In genomic region chrX:150508018-150508417, GRCh38 we compare ENCODE assay signal across 15 cellular contexts.
DNase-seq lines count a peak whose midpoint lies in the region; ATAC-seq and TF ChIP-seq lines count a peak whose summit lies in the region.
"Had no signal": no experiment of that assay in that cellular context is flagged by ENCODE, and none has a peak within 500 bp of the region (broad histone marks: within the 10 kb centered on the region; RNA-seq: fewer than 3 reads in every experiment).

No MANE protein-coding gene starts in this region.

- H3K36me3 ChIP-seq in gastrocnemius medialis (no peaks in the 10 kb centered on the region), A673 (ENCODE audit: insufficient read depth, low read length, poor library complexity, severe bottlenecking) (no peaks in the 10 kb centered on the region)

- CTCF ChIA-PET in A673 (lab: Charles Lee): no interaction called here

- H3K4me1 ChIP-seq in gastrocnemius medialis (peaks cover 0 to 11% of the 10 kb centered on the region in 2 donors), A673 (ENCODE audit: insufficient read depth, low read length, poor library complexity, severe bottlenecking) (no peaks in the 10 kb centered on the region)

- H3K27me3 Mint-ChIP-seq in CD14-positive monocyte (ENCODE audit: low read depth in 3 of 3): peaks cover 0 to 6% (median 2%) of the 10 kb centered on the region in 3 donors
- H3K27me3 Mint-ChIP-seq: central memory CD8-positive, alpha-beta T cell had no signal

- in situ Hi-C loops in gastrocnemius medialis (cut with MboI; ENCODE audit: low sequenced_read_pairs in 4 of 4): no loop called here

- POLR2A ChIA-PET in A673 (lab: Charles Lee; ENCODE audit: low non-redundant PET): no interaction called here

- no peak for TF ChIP-seq CTCF in CD14-positive monocyte (IDR thresholded peaks at IDR 0.05)
- no peak for TF ChIP-seq CTCF in gastrocnemius medialis (IDR thresholded peaks at IDR 0.05 in 4 of 5, conservative IDR thresholded peaks at IDR 0.05 in 1 of 5)
- no peak for TF ChIP-seq CTCF in A673 (conservative IDR thresholded peaks at IDR 0.05; ENCODE audit: low read depth, low read length)

- H3K4me3 Mint-ChIP-seq in CD14-positive monocyte: peak overlapping the region; percentile 64 to 80
- H3K4me3 Mint-ChIP-seq: central memory CD8-positive, alpha-beta T cell had no signal

- ATAC-seq in gastrocnemius medialis: no peak
- ATAC-seq in HG02798 (IDR thresholded peaks at IDR 0.05; ENCODE audit: poor library complexity, unreplicated experiment): no peak
- no peak for ATAC-seq in GM19467 (IDR thresholded peaks at IDR 0.05; ENCODE audit: unreplicated experiment)

- H3K4me3 ChIP-seq in gastrocnemius medialis (no peak overlapping the region), A673 (ENCODE audit: low read depth, low read length, poor library complexity, severe bottlenecking) (no peak overlapping the region)

- no peaks in the 10 kb centered on the region for H3K36me3 Mint-ChIP-seq in CD14-positive monocyte

- peaks cover 13% of the 10 kb centered on the region for H3K4me1 Mint-ChIP-seq in CD14-positive monocyte
- H3K4me1 Mint-ChIP-seq: central memory CD8-positive, alpha-beta T cell had no signal

- TF ChIP-seq POLR2A in gastrocnemius medialis (IDR thresholded peaks at IDR 0.05): no peak

- H3K9me3 ChIP-seq in gastrocnemius medialis: no peaks in the 10 kb centered on the region
- H3K9me3 ChIP-seq in A673 (ENCODE audit: low read depth, low read length, poor library complexity, severe bottlenecking): no peaks in the 10 kb centered on the region

- H3K27ac Mint-ChIP-seq in CD14-positive monocyte: peak overlapping the region in 4 of 7 donors; percentile 6 to 70 (median 48)

- no peak for DNase-seq in CD14-positive monocyte (ENCODE audit: low spot score)
- peak in 23 of 61 donors; percentile 5 to 64 (median 38) for DNase-seq in caudate nucleus (lab: John Stamatoyannopoulos, UW)
- no peak for DNase-seq in gastrocnemius medialis
- DNase-seq in NCI-H146 (lab: John Stamatoyannopoulos, UW): no peak
- DNase-seq in A673 (ENCODE audit: low spot score): no peak
- DNase-seq: activated CD4-positive, alpha-beta T cell treated with anti-CD3 and anti-CD28 coated beads, Interleukin-2, amount 50 U/mL, for 1 hour; activated effector memory CD4-positive, alpha-beta T cell treated with Interleukin-2 at 50 U/mL for 16 hours; DND-41; kidney glomerular epithelial cell; trophoblast cell had no signal

- intact Hi-C loops in CD14-positive monocyte (cut with micrococcal nuclease) (no loop called here), gastrocnemius medialis (cut with DNase I; ENCODE audit: low total_unique reads) (no loop called here), A673 (cut with micrococcal nuclease; ENCODE audit: unreplicated experiment) (no loop called here)

- no peaks in the 10 kb centered on the region for H3K27me3 ChIP-seq in layer of hippocampus (ENCODE audit: control insufficient read depth, insufficient read depth, low read length)
- H3K27me3 ChIP-seq in gastrocnemius medialis: no peaks in the 10 kb centered on the region
- no peaks in the 10 kb centered on the region for H3K27me3 ChIP-seq in A673 (replicated peaks; ENCODE audit: insufficient read depth, low read depth, low read length, poor library complexity)

- H3K9me3 Mint-ChIP-seq in CD14-positive monocyte: no peaks in the 10 kb centered on the region
- H3K9me3 Mint-ChIP-seq: central memory CD8-positive, alpha-beta T cell had no signal

- no TSS peak for BruUV-seq in A673 (replicated peaks; lab: Mats Ljungman, UMichigan)

- H3K27ac ChIP-seq in caudate nucleus (ENCODE audit: low read depth, low read length) (peak overlapping the region; percentile 18), layer of hippocampus (ENCODE audit: low read depth, low read length) (peak overlapping the region; percentile 59), gastrocnemius medialis (peak overlapping the region in 3 of 4 donors; percentile 37 to 57 (median 54)), A673 (ENCODE audit: low read depth, low read length, poor library complexity, severe bottlenecking) (no peak overlapping the region)
- H3K27ac ChIP-seq: KMS-11 had no signal
